ENCODE assay signal across 10 cellular contexts in genomic region chr1:160855181-160855981, GRCh38. TPM values are rescaled to one million over a fixed set of nuclear protein-coding genes. Genes with fewer than 3 reads are reported as not detected.
A peak's percentile ranks its signal among the peaks of the same experiment; 100 is the strongest.
DNase-seq lines count a peak whose midpoint lies in the region; ATAC-seq and TF ChIP-seq lines count a peak whose summit lies in the region.
"Had no signal": no experiment of that assay in that cellular context is flagged by ENCODE, and none has a peak within 500 bp of the region (broad histone marks: within the 10 kb centered on the region; RNA-seq: fewer than 3 reads in every experiment).

No MANE protein-coding gene starts in this region.

- no peak for TF ChIP-seq CTCF in PC-9 (conservative IDR thresholded peaks at IDR 0.05)

- H2AFZ ChIP-seq in PC-9: 0 out of 2 replicates have a peak overlapping the region, but pooled peaks have one; percentile 54
- H2AFZ ChIP-seq: neural progenitor cell had no signal

- peaks cover 14% of the 10 kb centered on the region for H3K4me1 ChIP-seq in BLaER1
- H3K4me1 ChIP-seq in PC-9 (replicated peaks; ENCODE audit: insufficient read depth): no peaks in the 10 kb centered on the region
- H3K4me1 ChIP-seq: neural progenitor cell had no signal

- no TSS peak for BruUV-seq in PC-9 (replicated peaks; lab: Mats Ljungman, UMichigan)

- ATAC-seq in GM19035 (IDR thresholded peaks at IDR 0.05; ENCODE audit: unreplicated experiment): peak; percentile 71
- peak; percentile 79 for ATAC-seq in HG02943 (IDR thresholded peaks at IDR 0.05; ENCODE audit: low read depth, unreplicated experiment)

- H3K27ac ChIP-seq in BLaER1 (peak overlapping the region; percentile 10; the same call in 1 of the 2 replicates), PC-9 (no peak overlapping the region)
- H3K27ac ChIP-seq: neural progenitor cell had no signal

- no peaks in the 10 kb centered on the region for H3K36me3 ChIP-seq in BLaER1
- no peaks in the 10 kb centered on the region for H3K36me3 ChIP-seq in PC-9 (ENCODE audit: low read depth)
- H3K36me3 ChIP-seq: neural progenitor cell had no signal

- H3K9ac ChIP-seq in BLaER1: no peak overlapping the region
- H3K9ac ChIP-seq: neural progenitor cell had no signal

- CTCF ChIA-PET in PC-9 (lab: Charles Lee): no interaction called here

- no peaks in the 10 kb centered on the region for H3F3A ChIP-seq in PC-9 (ENCODE audit: insufficient read depth, low read depth)

- intact Hi-C loops in PC-9 (cut with micrococcal nuclease; ENCODE audit: unreplicated experiment): no loop called here
- intact Hi-C loops in posterior vena cava (cut with DNase I): no loop called here

- H3K4me2 ChIP-seq in BLaER1 (peak overlapping the region; percentile 65), PC-9 (no peak overlapping the region)
- H3K4me2 ChIP-seq: neural progenitor cell had no signal

- no peaks in the 10 kb centered on the region for H3K9me2 ChIP-seq in PC-9 (ENCODE audit: insufficient read depth)

- peaks cover 8% of the 10 kb centered on the region; the same call in 1 of the 2 replicates for H3K9me3 ChIP-seq in BLaER1
- H3K9me3 ChIP-seq in PC-9 (ENCODE audit: insufficient read depth, low read depth): no peaks in the 10 kb centered on the region

- no peaks in the 10 kb centered on the region for H3K79me2 ChIP-seq in PC-9 (ENCODE audit: low read depth)

- POLR2A ChIA-PET in PC-9 (lab: Charles Lee; ENCODE audit: unreplicated experiment): interaction anchor here (0.7 kb wide), 1 partner anchor 135 kb away, joined by 11 read pairs; no protein-coding TSS in a partner anchor

- DNase-seq in PC-9 (no peak), posterior vena cava (ENCODE audit: low spot score) (no peak), NCI-H2227 (lab: John Stamatoyannopoulos, UW; ENCODE audit: unreplicated experiment) (no peak)
- DNase-seq in activated CD4-positive, alpha-beta T cell treated with anti-CD3 and anti-CD28 coated beads for 4 hours: no peak
- DNase-seq in activated CD4-positive, alpha-beta T cell treated with anti-CD3 and anti-CD28 coated beads, Interleukin-2, amount 50 U/mL, for 4 hours: no peak

- H3K27me3 ChIP-seq in BLaER1: no peaks in the 10 kb centered on the region
- peaks cover 10% of the 10 kb centered on the region for H3K27me3 ChIP-seq in PC-9 (ENCODE audit: insufficient read depth, low read depth)
- H3K27me3 ChIP-seq: neural progenitor cell had no signal

- H4K20me1 ChIP-seq in BLaER1: no peaks in the 10 kb centered on the region
- no peaks in the 10 kb centered on the region for H4K20me1 ChIP-seq in PC-9 (ENCODE audit: insufficient read depth)

- H3K4me3 ChIP-seq in BLaER1: no peak overlapping the region
- H3K4me3 ChIP-seq in PC-9: no peak overlapping the region
- H3K4me3 ChIP-seq: neural progenitor cell had no signal

RNA-seq across cellular contexts. Expression of gene CD244, which starts 7.3 kb away (rescaled TPM):
- total RNA-seq in PC-9 (2021) (not detected in 2 replicates), posterior vena cava (under 1 TPM; 0.48 to 0.65 TPM)
- total RNA-seq: HT-29 had no signal

RNA-seq across cellular contexts. Expression of gene ITLN1, which starts 29.6 kb away (rescaled TPM):
- total RNA-seq in PC-9 (2021) (not detected in 2 replicates), posterior vena cava (under 1 TPM; 0.29 to 0.60 TPM)
- total RNA-seq: HT-29 had no signal

RNA-seq across cellular contexts. Expression of gene LY9, which starts 59.4 kb away (rescaled TPM):
- total RNA-seq in PC-9 (2021) (3.0 and 6.9 TPM in 2 replicates), posterior vena cava (under 1 TPM; 0.32 to 0.52 TPM)
- total RNA-seq: HT-29 had no signal
